35 cellular contexts compared by ENCODE assay signal in genomic region chr5:121675932-121676331, GRCh38.
"Had no signal": no experiment of that assay in that cellular context is flagged by ENCODE, and none has a peak within 500 bp of the region (broad histone marks: within the 10 kb centered on the region; RNA-seq: fewer than 3 reads in every experiment).

No MANE protein-coding gene starts in this region.

- H3K27me3 ChIP-seq: adrenal gland, body of pancreas, brain microvascular endothelial cell, breast epithelium had no signal

- H3K36me3 Mint-ChIP-seq: activated CD8-positive, alpha-beta memory T cell treated with anti-CD3 and anti-CD28 coated beads, Interleukin-2, amount 10 ng/mL, durations not matched to agents 7 days and 5 days; activated naive CD8-positive, alpha-beta T cell; activated naive CD8-positive, alpha-beta T cell treated with anti-CD3 and anti-CD28 coated beads, Interleukin-2, amount 10 ng/mL, durations not matched to agents 7 days and 5 days had no signal

- H3K4me1 Mint-ChIP-seq: activated CD4-positive, alpha-beta memory T cell treated with anti-CD3 and anti-CD28 coated beads, Interleukin-2, amount 10 ng/mL, durations not matched to agents 7 days and 5 days; activated CD4-positive, alpha-beta T cell treated with anti-CD3 and anti-CD28 coated beads for 36 hours; activated CD4-positive, alpha-beta T cell treated with anti-CD3 and anti-CD28 coated beads, Interleukin-2, amount 10 ng/mL, durations not matched to agents 7 days and 5 days; activated CD8-positive, alpha-beta memory T cell treated with anti-CD3 and anti-CD28 coated beads, Interleukin-2, amount 10 ng/mL, durations not matched to agents 7 days and 5 days; activated naive CD8-positive, alpha-beta T cell treated with anti-CD3 and anti-CD28 coated beads, Interleukin-2, amount 10 ng/mL, durations not matched to agents 7 days and 5 days had no signal

- H3K27me3 Mint-ChIP-seq: activated CD4-positive, alpha-beta memory T cell treated with anti-CD3 and anti-CD28 coated beads, Interleukin-2, amount 10 ng/mL, durations not matched to agents 7 days and 5 days; activated CD4-positive, alpha-beta T cell treated with anti-CD3 and anti-CD28 coated beads for 36 hours; activated CD4-positive, alpha-beta T cell treated with anti-CD3 and anti-CD28 coated beads, Interleukin-2, amount 10 ng/mL, durations not matched to agents 7 days and 5 days; activated CD8-positive, alpha-beta memory T cell treated with anti-CD3 and anti-CD28 coated beads, Interleukin-2, amount 10 ng/mL, durations not matched to agents 7 days and 5 days; activated naive CD8-positive, alpha-beta T cell; activated naive CD8-positive, alpha-beta T cell treated with anti-CD3 and anti-CD28 coated beads, Interleukin-2, amount 10 ng/mL, durations not matched to agents 7 days and 5 days; activated T-cell treated with anti-CD3 and anti-CD28 coated beads, Interleukin-2, amount 50 U/mL, for 24 hours had no signal

- H3K27ac Mint-ChIP-seq: activated CD4-positive, alpha-beta memory T cell treated with anti-CD3 and anti-CD28 coated beads, Interleukin-2, amount 10 ng/mL, durations not matched to agents 7 days and 5 days; activated CD4-positive, alpha-beta T cell treated with anti-CD3 and anti-CD28 coated beads for 36 hours; activated CD4-positive, alpha-beta T cell treated with anti-CD3 and anti-CD28 coated beads, Interleukin-2, amount 10 ng/mL, durations not matched to agents 7 days and 5 days; activated CD8-positive, alpha-beta memory T cell treated with anti-CD3 and anti-CD28 coated beads, Interleukin-2, amount 10 ng/mL, durations not matched to agents 7 days and 5 days; activated CD8-positive, alpha-beta T cell treated with anti-CD3 and anti-CD28 coated beads, Interleukin-2, amount 10 ng/mL, durations not matched to agents 7 days and 5 days; activated naive CD8-positive, alpha-beta T cell; activated naive CD8-positive, alpha-beta T cell treated with anti-CD3 and anti-CD28 coated beads, Interleukin-2, amount 10 ng/mL, durations not matched to agents 7 days and 5 days; activated T-cell treated with anti-CD3 and anti-CD28 coated beads, Interleukin-2, amount 50 U/mL, for 24 hours; activated T-helper 2 cell treated with anti-CD3 and anti-CD28 coated beads, Interferon-gamma antibody, Interleukin-2, Interleukin-4, amounts not matched to agents 10 μg/mL and 5 μg/mL and 100 μg/mL, durations not matched to agents 14 hours and 24 hours and 36 hours; T-helper 1 cell treated with Interleukin-12 subunit alpha and Interleukin-12 subunit beta and Interleukin-4 antibody, amounts not matched to agents 30 μg/mL and 1 μg/mL, for 36 hours; T-helper 2 cell treated with Interferon-gamma antibody and Interleukin-4, amounts not matched to agents 5 μg/mL and 100 μg/mL, for 36 hours had no signal

- H3K4me1 ChIP-seq: adrenal gland, body of pancreas, breast epithelium had no signal

- DNase-seq: activated CD4-positive, alpha-beta memory T cell treated with anti-CD3 and anti-CD28 coated beads, Interleukin-2, amount 10 ng/mL, durations not matched to agents 7 days and 5 days; activated CD4-positive, alpha-beta T cell treated with anti-CD3 and anti-CD28 coated beads for 1 hour; activated CD4-positive, alpha-beta T cell treated with anti-CD3 and anti-CD28 coated beads for 36 hours; activated CD4-positive, alpha-beta T cell treated with anti-CD3 and anti-CD28 coated beads for 48 hours; activated CD4-positive, alpha-beta T cell treated with anti-CD3 and anti-CD28 coated beads, Interleukin-2, amount 10 ng/mL, durations not matched to agents 7 days and 5 days; activated CD4-positive, alpha-beta T cell treated with anti-CD3 and anti-CD28 coated beads, Interleukin-2, amount 50 U/mL, for 48 hours; activated CD4-positive, CD25-positive, alpha-beta regulatory T cell; activated CD8-positive, alpha-beta memory T cell treated with anti-CD3 and anti-CD28 coated beads for 24 hours; activated CD8-positive, alpha-beta memory T cell treated with anti-CD3 and anti-CD28 coated beads, Interleukin-2, amount 10 ng/mL, durations not matched to agents 7 days and 5 days; activated CD8-positive, alpha-beta memory T cell treated with anti-CD3 and anti-CD28 coated beads, Interleukin-2, amount 50 U/mL, for 48 hours; activated CD8-positive, alpha-beta T cell treated with anti-CD3 and anti-CD28 coated beads, Interleukin-2, amount 10 ng/mL, durations not matched to agents 7 days and 5 days; activated effector memory CD4-positive, alpha-beta T cell treated with Interleukin-2 at 50 U/mL for 16 hours; activated gamma-delta T cell; activated naive CD4-positive, alpha-beta T cell treated with anti-CD3 and anti-CD28 coated beads, Interleukin-2, amount 50 U/mL, for 16 hours; activated naive CD4-positive, alpha-beta T cell treated with Interleukin-2 at 50 U/mL for 16 hours; activated naive CD8-positive, alpha-beta T cell treated with anti-CD3 and anti-CD28 coated beads, Interleukin-2, amount 10 ng/mL, durations not matched to agents 7 days and 5 days; activated T-cell treated with anti-CD3 and anti-CD28 coated beads, Interleukin-2, amount 50 U/mL, for 24 hours; activated T-cell treated with anti-CD3 and anti-CD28 coated beads, Interleukin-2, amount 50 U/mL, for 48 hours; adrenal gland; amniotic stem cell; aorta; body of pancreas; brain microvascular endothelial cell; central memory CD4-positive, alpha-beta T cell; SW 1271; T-helper 1 cell; T-helper 2 cell; T-helper 9 cell had no signal

- ATAC-seq: activated CD4-positive, alpha-beta T cell treated with anti-CD3 and anti-CD28 coated beads for 36 hours; activated CD4-positive, CD25-positive, alpha-beta regulatory T cell treated with anti-CD3 and anti-CD28 coated beads, Interleukin-2, amount 50 U/mL, for 24 hours; activated CD8-positive, alpha-beta memory T cell treated with anti-CD3 and anti-CD28 coated beads, Interleukin-2, amount 10 ng/mL, durations not matched to agents 7 days and 5 days; activated CD8-positive, alpha-beta T cell treated with anti-CD3 and anti-CD28 coated beads, Interleukin-2, amount 10 ng/mL, durations not matched to agents 7 days and 5 days; body of pancreas had no signal

- H3K9me3 Mint-ChIP-seq: activated CD4-positive, alpha-beta memory T cell treated with anti-CD3 and anti-CD28 coated beads, Interleukin-2, amount 10 ng/mL, durations not matched to agents 7 days and 5 days; activated CD4-positive, alpha-beta T cell treated with anti-CD3 and anti-CD28 coated beads, Interleukin-2, amount 10 ng/mL, durations not matched to agents 7 days and 5 days; activated naive CD8-positive, alpha-beta T cell treated with anti-CD3 and anti-CD28 coated beads, Interleukin-2, amount 10 ng/mL, durations not matched to agents 7 days and 5 days; activated T-helper 2 cell treated with anti-CD3 and anti-CD28 coated beads, Interferon-gamma antibody, Interleukin-2, Interleukin-4, amounts not matched to agents 10 μg/mL and 5 μg/mL and 100 μg/mL, durations not matched to agents 14 hours and 24 hours and 36 hours had no signal

- H3K4me3 Mint-ChIP-seq: activated CD4-positive, alpha-beta memory T cell treated with anti-CD3 and anti-CD28 coated beads, Interleukin-2, amount 10 ng/mL, durations not matched to agents 7 days and 5 days; activated CD4-positive, alpha-beta T cell treated with anti-CD3 and anti-CD28 coated beads for 36 hours; activated CD4-positive, alpha-beta T cell treated with anti-CD3 and anti-CD28 coated beads, Interleukin-2, amount 10 ng/mL, durations not matched to agents 7 days and 5 days; activated CD8-positive, alpha-beta memory T cell treated with anti-CD3 and anti-CD28 coated beads, Interleukin-2, amount 10 ng/mL, durations not matched to agents 7 days and 5 days; activated CD8-positive, alpha-beta T cell treated with anti-CD3 and anti-CD28 coated beads, Interleukin-2, amount 10 ng/mL, durations not matched to agents 7 days and 5 days; activated naive CD8-positive, alpha-beta T cell; activated naive CD8-positive, alpha-beta T cell treated with anti-CD3 and anti-CD28 coated beads, Interleukin-2, amount 10 ng/mL, durations not matched to agents 7 days and 5 days; activated T-cell treated with anti-CD3 and anti-CD28 coated beads, Interleukin-2, amount 50 U/mL, for 24 hours; T-helper 1 cell treated with Interleukin-12 subunit alpha and Interleukin-12 subunit beta and Interleukin-4 antibody, amounts not matched to agents 30 μg/mL and 1 μg/mL, for 36 hours; T-helper 2 cell treated with Interferon-gamma antibody and Interleukin-4, amounts not matched to agents 5 μg/mL and 100 μg/mL, for 36 hours had no signal

- H3K27ac ChIP-seq: adrenal gland, body of pancreas, brain microvascular endothelial cell, breast epithelium, VCaP had no signal

- H3K4me3 ChIP-seq: adrenal gland, body of pancreas, breast epithelium had no signal

- H3K9me3 ChIP-seq: adrenal gland, body of pancreas had no signal

- H3K36me3 ChIP-seq: adrenal gland, brain microvascular endothelial cell, breast epithelium had no signal
